1 cellular context compared by ENCODE assay signal in the genomic region with DNA sequence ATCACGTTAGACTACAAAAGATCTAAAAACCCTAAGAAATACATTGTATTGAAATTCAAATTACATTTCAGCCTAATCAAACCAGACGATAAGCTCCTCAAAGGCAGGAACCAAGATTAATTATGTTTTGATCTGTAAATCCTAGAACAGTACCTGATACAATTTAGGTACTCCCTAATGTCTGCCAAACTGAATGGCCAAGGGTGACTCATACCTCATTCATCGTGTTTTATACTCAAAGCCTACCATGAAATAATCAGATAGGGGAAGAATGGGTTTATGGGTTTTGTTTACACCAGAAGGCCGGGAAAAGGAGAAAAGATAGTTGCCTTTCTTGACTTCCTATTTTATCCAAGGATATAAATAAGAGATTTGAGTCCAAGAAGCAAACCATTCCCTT.
TF ChIP-seq lines count a peak whose summit lies in the region.

No MANE protein-coding gene starts in this region.

TF ChIP-seq in K562, 482 proteins besides CTCF, POLR2A, EP300 and RAD21 (continued from another document):
- no peak for TF ChIP-seq MXI1 (IDR thresholded peaks at IDR 0.05; ENCODE audit: low read depth, low read length)
- peak; percentile 38; the same call in 1 of the 2 replicates for TF ChIP-seq JUND (IDR thresholded peaks at IDR 0.05; ENCODE audit: borderline replicate concordance, low read depth, low read length)
- no peak for TF ChIP-seq JUND (tag; IDR thresholded peaks at IDR 0.05; ENCODE audit: borderline replicate concordance, low read depth, low read length)
